ENCODE assay signal across 1 cellular context in the genomic region with DNA sequence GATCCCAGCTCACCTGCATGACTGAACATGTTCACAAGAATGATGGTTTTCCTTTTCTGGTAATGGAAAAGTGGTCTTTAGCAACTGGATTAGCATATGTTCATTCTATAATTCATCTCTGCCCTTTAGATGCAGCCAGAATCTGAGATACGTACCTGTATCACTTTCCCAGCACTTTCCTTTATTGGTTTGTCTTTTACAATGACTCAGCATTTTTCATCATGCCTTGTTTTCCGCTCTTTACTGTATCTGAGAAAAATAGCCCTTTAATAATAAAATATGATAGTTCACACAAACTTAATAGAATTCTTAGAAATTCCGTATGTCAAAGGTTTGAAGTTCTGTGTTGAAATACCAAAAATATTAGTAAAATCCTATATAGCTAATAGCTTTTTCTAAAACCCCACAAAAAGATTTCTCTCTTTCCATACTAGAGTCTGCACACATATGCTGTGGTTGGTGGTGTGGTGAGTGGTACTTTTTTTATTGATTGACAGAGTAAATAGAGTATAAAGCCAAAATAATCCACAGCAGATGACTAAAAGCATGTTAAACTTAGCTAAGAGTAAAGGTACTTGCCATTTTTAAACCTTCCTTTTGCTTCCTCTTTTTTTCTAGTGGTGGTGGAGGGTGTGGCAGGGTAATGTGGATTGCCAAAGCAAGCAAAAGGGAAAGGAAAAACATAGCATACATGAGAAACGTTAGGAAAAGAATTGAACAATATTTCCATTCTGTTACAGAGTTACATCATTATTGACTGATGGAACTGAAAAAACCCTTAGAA.
TF ChIP-seq lines count a peak whose summit lies in the region.

No MANE protein-coding gene starts in this region.

TF ChIP-seq in K562, 482 proteins besides CTCF, POLR2A, EP300 and RAD21 (continued from another document and continues in another):
- no peak for TF ChIP-seq NFIX (CRISPR knock-in tag; IDR thresholded peaks at IDR 0.05; ENCODE audit: low read depth)
- no peak for TF ChIP-seq ZNF589 (CRISPR knock-in tag; IDR thresholded peaks at IDR 0.05; ENCODE audit: low read depth)
- no peak for TF ChIP-seq SNIP1 (IDR thresholded peaks at IDR 0.05; ENCODE audit: low read depth)
- TF ChIP-seq RUNX1 (IDR thresholded peaks at IDR 0.05; ENCODE audit: low read depth) = no peak
- TF ChIP-seq MAFK (IDR thresholded peaks at IDR 0.05; ENCODE audit: low read length) = peak; percentile 82
- no peak for TF ChIP-seq SRSF1 (IDR thresholded peaks at IDR 0.05; ENCODE audit: low read depth, low read length)
- TF ChIP-seq HNRNPLL (IDR thresholded peaks at IDR 0.05; ENCODE audit: low read depth, low read length, poor library complexity, severe bottlenecking) = no peak
- no peak for TF ChIP-seq HOXB6 (CRISPR knock-in tag; IDR thresholded peaks at IDR 0.05; ENCODE audit: borderline replicate concordance)
- TF ChIP-seq TAF9B (IDR thresholded peaks at IDR 0.05; ENCODE audit: partially characterized antibody) = no peak
- no peak for TF ChIP-seq IFI16 (CRISPR knock-in tag; IDR thresholded peaks at IDR 0.05)
- no peak for TF ChIP-seq ZBTB1 (CRISPR knock-in tag; IDR thresholded peaks at IDR 0.05; ENCODE audit: borderline replicate concordance, low read depth)
- TF ChIP-seq JUN (IDR thresholded peaks at IDR 0.05; ENCODE audit: borderline replicate concordance, low read depth, low read length) = no peak
- TF ChIP-seq JUN (CRISPR knock-in tag; IDR thresholded peaks at IDR 0.05; ENCODE audit: borderline replicate concordance) = no peak
- no peak for TF ChIP-seq SP2 (IDR thresholded peaks at IDR 0.05; ENCODE audit: extremely low read depth, low read depth, low read length, poor library complexity, severe bottlenecking)
- TF ChIP-seq ZNF217 (CRISPR knock-in tag; IDR thresholded peaks at IDR 0.05) = no peak
- TF ChIP-seq, protein P1, sequence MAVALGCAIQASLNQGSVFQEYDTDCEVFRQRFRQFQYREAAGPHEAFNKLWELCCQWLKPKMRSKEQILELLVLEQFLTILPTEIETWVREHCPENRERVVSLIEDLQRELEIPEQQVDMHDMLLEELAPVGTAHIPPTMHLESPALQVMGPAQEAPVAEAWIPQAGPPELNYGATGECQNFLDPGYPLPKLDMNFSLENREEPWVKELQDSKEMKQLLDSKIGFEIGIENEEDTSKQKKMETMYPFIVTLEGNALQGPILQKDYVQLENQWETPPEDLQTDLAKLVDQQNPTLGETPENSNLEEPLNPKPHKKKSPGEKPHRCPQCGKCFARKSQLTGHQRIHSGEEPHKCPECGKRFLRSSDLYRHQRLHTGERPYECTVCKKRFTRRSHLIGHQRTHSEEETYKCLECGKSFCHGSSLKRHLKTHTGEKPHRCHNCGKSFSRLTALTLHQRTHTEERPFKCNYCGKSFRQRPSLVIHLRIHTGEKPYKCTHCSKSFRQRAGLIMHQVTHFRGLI (CRISPR knock-in tag; IDR thresholded peaks at IDR 0.05) = no peak
- TF ChIP-seq, protein P2, sequence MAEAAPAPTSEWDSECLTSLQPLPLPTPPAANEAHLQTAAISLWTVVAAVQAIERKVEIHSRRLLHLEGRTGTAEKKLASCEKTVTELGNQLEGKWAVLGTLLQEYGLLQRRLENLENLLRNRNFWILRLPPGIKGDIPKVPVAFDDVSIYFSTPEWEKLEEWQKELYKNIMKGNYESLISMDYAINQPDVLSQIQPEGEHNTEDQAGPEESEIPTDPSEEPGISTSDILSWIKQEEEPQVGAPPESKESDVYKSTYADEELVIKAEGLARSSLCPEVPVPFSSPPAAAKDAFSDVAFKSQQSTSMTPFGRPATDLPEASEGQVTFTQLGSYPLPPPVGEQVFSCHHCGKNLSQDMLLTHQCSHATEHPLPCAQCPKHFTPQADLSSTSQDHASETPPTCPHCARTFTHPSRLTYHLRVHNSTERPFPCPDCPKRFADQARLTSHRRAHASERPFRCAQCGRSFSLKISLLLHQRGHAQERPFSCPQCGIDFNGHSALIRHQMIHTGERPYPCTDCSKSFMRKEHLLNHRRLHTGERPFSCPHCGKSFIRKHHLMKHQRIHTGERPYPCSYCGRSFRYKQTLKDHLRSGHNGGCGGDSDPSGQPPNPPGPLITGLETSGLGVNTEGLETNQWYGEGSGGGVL (CRISPR knock-in tag; IDR thresholded peaks at IDR 0.05) = no peak
- TF ChIP-seq, protein P3, sequence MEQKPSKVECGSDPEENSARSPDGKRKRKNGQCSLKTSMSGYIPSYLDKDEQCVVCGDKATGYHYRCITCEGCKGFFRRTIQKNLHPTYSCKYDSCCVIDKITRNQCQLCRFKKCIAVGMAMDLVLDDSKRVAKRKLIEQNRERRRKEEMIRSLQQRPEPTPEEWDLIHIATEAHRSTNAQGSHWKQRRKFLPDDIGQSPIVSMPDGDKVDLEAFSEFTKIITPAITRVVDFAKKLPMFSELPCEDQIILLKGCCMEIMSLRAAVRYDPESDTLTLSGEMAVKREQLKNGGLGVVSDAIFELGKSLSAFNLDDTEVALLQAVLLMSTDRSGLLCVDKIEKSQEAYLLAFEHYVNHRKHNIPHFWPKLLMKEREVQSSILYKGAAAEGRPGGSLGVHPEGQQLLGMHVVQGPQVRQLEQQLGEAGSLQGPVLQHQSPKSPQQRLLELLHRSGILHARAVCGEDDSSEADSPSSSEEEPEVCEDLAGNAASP (IDR thresholded peaks at IDR 0.05) = no peak
- no peak for TF ChIP-seq CSDE1 (IDR thresholded peaks at IDR 0.05)
- TF ChIP-seq, protein P4, sequence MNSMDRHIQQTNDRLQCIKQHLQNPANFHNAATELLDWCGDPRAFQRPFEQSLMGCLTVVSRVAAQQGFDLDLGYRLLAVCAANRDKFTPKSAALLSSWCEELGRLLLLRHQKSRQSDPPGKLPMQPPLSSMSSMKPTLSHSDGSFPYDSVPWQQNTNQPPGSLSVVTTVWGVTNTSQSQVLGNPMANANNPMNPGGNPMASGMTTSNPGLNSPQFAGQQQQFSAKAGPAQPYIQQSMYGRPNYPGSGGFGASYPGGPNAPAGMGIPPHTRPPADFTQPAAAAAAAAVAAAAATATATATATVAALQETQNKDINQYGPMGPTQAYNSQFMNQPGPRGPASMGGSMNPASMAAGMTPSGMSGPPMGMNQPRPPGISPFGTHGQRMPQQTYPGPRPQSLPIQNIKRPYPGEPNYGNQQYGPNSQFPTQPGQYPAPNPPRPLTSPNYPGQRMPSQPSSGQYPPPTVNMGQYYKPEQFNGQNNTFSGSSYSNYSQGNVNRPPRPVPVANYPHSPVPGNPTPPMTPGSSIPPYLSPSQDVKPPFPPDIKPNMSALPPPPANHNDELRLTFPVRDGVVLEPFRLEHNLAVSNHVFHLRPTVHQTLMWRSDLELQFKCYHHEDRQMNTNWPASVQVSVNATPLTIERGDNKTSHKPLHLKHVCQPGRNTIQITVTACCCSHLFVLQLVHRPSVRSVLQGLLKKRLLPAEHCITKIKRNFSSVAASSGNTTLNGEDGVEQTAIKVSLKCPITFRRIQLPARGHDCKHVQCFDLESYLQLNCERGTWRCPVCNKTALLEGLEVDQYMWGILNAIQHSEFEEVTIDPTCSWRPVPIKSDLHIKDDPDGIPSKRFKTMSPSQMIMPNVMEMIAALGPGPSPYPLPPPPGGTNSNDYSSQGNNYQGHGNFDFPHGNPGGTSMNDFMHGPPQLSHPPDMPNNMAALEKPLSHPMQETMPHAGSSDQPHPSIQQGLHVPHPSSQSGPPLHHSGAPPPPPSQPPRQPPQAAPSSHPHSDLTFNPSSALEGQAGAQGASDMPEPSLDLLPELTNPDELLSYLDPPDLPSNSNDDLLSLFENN (IDR thresholded peaks at IDR 0.05; ENCODE audit: low read depth in 2 of 2, low read length in 2 of 2) = no peak
- TF ChIP-seq HDGF (IDR thresholded peaks at IDR 0.05) = no peak
- TF ChIP-seq ZNF41 (CRISPR knock-in tag; conservative IDR thresholded peaks at IDR 0.05) = no peak
- no peak for TF ChIP-seq BRF1 (IDR thresholded peaks at IDR 0.05; ENCODE audit: borderline replicate concordance, extremely low read depth, insufficient read length)
- TF ChIP-seq, protein P5, sequence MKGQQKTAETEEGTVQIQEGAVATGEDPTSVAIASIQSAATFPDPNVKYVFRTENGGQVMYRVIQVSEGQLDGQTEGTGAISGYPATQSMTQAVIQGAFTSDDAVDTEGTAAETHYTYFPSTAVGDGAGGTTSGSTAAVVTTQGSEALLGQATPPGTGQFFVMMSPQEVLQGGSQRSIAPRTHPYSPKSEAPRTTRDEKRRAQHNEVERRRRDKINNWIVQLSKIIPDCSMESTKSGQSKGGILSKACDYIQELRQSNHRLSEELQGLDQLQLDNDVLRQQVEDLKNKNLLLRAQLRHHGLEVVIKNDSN (CRISPR knock-in tag; IDR thresholded peaks at IDR 0.05) = no peak
- TF ChIP-seq, protein P6, sequence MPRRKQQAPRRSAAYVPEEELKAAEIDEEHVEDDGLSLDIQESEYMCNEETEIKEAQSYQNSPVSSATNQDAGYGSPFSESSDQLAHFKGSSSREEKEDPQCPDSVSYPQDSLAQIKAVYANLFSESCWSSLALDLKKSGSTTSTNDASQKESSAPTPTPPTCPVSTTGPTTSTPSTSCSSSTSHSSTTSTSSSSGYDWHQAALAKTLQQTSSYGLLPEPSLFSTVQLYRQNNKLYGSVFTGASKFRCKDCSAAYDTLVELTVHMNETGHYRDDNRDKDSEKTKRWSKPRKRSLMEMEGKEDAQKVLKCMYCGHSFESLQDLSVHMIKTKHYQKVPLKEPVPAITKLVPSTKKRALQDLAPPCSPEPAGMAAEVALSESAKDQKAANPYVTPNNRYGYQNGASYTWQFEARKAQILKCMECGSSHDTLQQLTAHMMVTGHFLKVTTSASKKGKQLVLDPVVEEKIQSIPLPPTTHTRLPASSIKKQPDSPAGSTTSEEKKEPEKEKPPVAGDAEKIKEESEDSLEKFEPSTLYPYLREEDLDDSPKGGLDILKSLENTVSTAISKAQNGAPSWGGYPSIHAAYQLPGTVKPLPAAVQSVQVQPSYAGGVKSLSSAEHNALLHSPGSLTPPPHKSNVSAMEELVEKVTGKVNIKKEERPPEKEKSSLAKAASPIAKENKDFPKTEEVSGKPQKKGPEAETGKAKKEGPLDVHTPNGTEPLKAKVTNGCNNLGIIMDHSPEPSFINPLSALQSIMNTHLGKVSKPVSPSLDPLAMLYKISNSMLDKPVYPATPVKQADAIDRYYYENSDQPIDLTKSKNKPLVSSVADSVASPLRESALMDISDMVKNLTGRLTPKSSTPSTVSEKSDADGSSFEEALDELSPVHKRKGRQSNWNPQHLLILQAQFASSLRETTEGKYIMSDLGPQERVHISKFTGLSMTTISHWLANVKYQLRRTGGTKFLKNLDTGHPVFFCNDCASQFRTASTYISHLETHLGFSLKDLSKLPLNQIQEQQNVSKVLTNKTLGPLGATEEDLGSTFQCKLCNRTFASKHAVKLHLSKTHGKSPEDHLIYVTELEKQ (CRISPR knock-in tag; IDR thresholded peaks at IDR 0.05) = no peak
- TF ChIP-seq MAFF (IDR thresholded peaks at IDR 0.05; ENCODE audit: low read length) = peak; percentile 87
- peak; percentile 47; the same call in 1 of the 2 replicates for TF ChIP-seq NFE2L1 (tag; IDR thresholded peaks at IDR 0.05; ENCODE audit: borderline replicate concordance, low read depth)
- no peak for TF ChIP-seq PPARD (CRISPR knock-in tag; IDR thresholded peaks at IDR 0.05)
- TF ChIP-seq CCAR2 (IDR thresholded peaks at IDR 0.05; ENCODE audit: low read depth, low read length) = no peak
- no peak for TF ChIP-seq ILK (tag; IDR thresholded peaks at IDR 0.05; ENCODE audit: borderline replicate concordance, low read depth)
- TF ChIP-seq ZNF316 (IDR thresholded peaks at IDR 0.05) = peak; percentile 82
- TF ChIP-seq, protein P7, sequence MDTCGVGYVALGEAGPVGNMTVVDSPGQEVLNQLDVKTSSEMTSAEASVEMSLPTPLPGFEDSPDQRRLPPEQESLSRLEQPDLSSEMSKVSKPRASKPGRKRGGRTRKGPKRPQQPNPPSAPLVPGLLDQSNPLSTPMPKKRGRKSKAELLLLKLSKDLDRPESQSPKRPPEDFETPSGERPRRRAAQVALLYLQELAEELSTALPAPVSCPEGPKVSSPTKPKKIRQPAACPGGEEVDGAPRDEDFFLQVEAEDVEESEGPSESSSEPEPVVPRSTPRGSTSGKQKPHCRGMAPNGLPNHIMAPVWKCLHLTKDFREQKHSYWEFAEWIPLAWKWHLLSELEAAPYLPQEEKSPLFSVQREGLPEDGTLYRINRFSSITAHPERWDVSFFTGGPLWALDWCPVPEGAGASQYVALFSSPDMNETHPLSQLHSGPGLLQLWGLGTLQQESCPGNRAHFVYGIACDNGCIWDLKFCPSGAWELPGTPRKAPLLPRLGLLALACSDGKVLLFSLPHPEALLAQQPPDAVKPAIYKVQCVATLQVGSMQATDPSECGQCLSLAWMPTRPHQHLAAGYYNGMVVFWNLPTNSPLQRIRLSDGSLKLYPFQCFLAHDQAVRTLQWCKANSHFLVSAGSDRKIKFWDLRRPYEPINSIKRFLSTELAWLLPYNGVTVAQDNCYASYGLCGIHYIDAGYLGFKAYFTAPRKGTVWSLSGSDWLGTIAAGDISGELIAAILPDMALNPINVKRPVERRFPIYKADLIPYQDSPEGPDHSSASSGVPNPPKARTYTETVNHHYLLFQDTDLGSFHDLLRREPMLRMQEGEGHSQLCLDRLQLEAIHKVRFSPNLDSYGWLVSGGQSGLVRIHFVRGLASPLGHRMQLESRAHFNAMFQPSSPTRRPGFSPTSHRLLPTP (IDR thresholded peaks at IDR 0.05; ENCODE audit: borderline replicate concordance, extremely low read depth, insufficient read length) = no peak
- peak; percentile 74 for TF ChIP-seq C11orf30 (IDR thresholded peaks at IDR 0.05; ENCODE audit: low read depth)
- TF ChIP-seq KLF6 (CRISPR knock-in tag; IDR thresholded peaks at IDR 0.05; ENCODE audit: borderline replicate concordance) = no peak
- TF ChIP-seq, protein P8, sequence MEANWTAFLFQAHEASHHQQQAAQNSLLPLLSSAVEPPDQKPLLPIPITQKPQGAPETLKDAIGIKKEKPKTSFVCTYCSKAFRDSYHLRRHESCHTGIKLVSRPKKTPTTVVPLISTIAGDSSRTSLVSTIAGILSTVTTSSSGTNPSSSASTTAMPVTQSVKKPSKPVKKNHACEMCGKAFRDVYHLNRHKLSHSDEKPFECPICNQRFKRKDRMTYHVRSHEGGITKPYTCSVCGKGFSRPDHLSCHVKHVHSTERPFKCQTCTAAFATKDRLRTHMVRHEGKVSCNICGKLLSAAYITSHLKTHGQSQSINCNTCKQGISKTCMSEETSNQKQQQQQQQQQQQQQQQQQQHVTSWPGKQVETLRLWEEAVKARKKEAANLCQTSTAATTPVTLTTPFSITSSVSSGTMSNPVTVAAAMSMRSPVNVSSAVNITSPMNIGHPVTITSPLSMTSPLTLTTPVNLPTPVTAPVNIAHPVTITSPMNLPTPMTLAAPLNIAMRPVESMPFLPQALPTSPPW (CRISPR knock-in tag; IDR thresholded peaks at IDR 0.05) = no peak
- TF ChIP-seq, protein P9, sequence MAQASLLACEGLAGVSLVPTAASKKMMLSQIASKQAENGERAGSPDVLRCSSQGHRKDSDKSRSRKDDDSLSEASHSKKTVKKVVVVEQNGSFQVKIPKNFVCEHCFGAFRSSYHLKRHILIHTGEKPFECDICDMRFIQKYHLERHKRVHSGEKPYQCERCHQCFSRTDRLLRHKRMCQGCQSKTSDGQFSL (CRISPR knock-in tag; IDR thresholded peaks at IDR 0.05) = no peak
- TF ChIP-seq, protein P9 (tag; IDR thresholded peaks at IDR 0.05) = no peak
- TF ChIP-seq TRIM24 (IDR thresholded peaks at IDR 0.05) = no peak
- TF ChIP-seq NFATC3 (IDR thresholded peaks at IDR 0.05) = no peak
- TF ChIP-seq, protein P10, sequence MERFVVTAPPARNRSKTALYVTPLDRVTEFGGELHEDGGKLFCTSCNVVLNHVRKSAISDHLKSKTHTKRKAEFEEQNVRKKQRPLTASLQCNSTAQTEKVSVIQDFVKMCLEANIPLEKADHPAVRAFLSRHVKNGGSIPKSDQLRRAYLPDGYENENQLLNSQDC (CRISPR knock-in tag; IDR thresholded peaks at IDR 0.05) = no peak
- no peak for TF ChIP-seq ATF7 (IDR thresholded peaks at IDR 0.05)
- peak; percentile 90 for TF ChIP-seq MAFG (tag; conservative IDR thresholded peaks at IDR 0.05)
- no peak for TF ChIP-seq ZNF766 (CRISPR knock-in tag; conservative IDR thresholded peaks at IDR 0.05)
- no peak for TF ChIP-seq ZNF224 (CRISPR knock-in tag; IDR thresholded peaks at IDR 0.05)
